In genomic region chrX:585115-585808, GRCh38 we compare ENCODE assay signal across 20 cellular contexts. TPM values are rescaled to one million over a fixed set of nuclear protein-coding genes. Genes with fewer than 3 reads are reported as not detected.
DNase-seq lines count a peak whose midpoint lies in the region; ATAC-seq and TF ChIP-seq lines count a peak whose summit lies in the region.
"Had no signal": no experiment of that assay in that cellular context is flagged by ENCODE, and none has a peak within 500 bp of the region (broad histone marks: within the 10 kb centered on the region; RNA-seq: fewer than 3 reads in every experiment).

No MANE protein-coding gene starts in this region.

- peak overlapping the region; percentile 80 for H3K4me3 Mint-ChIP-seq in HFFc6
- H3K4me3 Mint-ChIP-seq in stimulated activated effector memory CD8-positive, alpha-beta T cell treated with anti-CD3 and anti-CD28 coated beads, Interleukin-12 subunit alpha, Interleukin-12 subunit beta, amount 100 ng/mL, for 72 hours, result no peak overlapping the region
- H3K4me3 Mint-ChIP-seq in activated naive CD8-positive, alpha-beta T cell treated with anti-CD3 and anti-CD28 coated beads for 36 hours, result no peak overlapping the region
- H3K4me3 Mint-ChIP-seq: CD14-positive monocyte had no signal

- TF ChIP-seq CTCF in HFFc6 (IDR thresholded peaks at IDR 0.05), result no peak

- H3K36me3 ChIP-seq in ES-I3 (ENCODE audit: insufficient read depth, low read length), result no peaks in the 10 kb centered on the region

- peak; percentile 34 for ATAC-seq in stimulated activated effector memory CD8-positive, alpha-beta T cell treated with anti-CD3 and anti-CD28 coated beads, Interleukin-12 subunit alpha, Interleukin-12 subunit beta, amount 100 ng/mL, for 72 hours
- no peak for ATAC-seq in activated CD4-positive, CD25-positive, alpha-beta regulatory T cell treated with anti-CD3 and anti-CD28 coated beads, Interleukin-2, amount 50 U/mL, for 24 hours
- ATAC-seq: K562, Right ventricle myocardium inferior had no signal

- DNase-seq in HFFc6, result no peak
- DNase-seq in iPS-NIHi11 (ENCODE audit: low spot score), result peak; percentile 34
- DNase-seq in stimulated activated effector memory CD8-positive, alpha-beta T cell treated with anti-CD3 and anti-CD28 coated beads, Interleukin-12 subunit alpha, Interleukin-12 subunit beta, amount 100 ng/mL, for 72 hours (ENCODE audit: low spot score in 2 of 2), result peak in 1 of 2 donors; percentile 34
- no peak for DNase-seq in NCI-H2029 treated with DMSO at 0.1 percent for 48 hours (lab: John Stamatoyannopoulos, UW)
- no peak for DNase-seq in activated naive CD8-positive, alpha-beta T cell treated with anti-CD3 and anti-CD28 coated beads for 36 hours
- DNase-seq: DMS 273 treated with DMSO at 0.1 percent for 48 hours, DND-41, GDM1, GM23248, NCI-H1092 treated with DMSO at 0.1 percent for 48 hours, NCI-H146, NCI-H2081 had no signal

- no peaks in the 10 kb centered on the region for H3K4me1 ChIP-seq in ES-I3 (ENCODE audit: insufficient read depth, low read length)

- H3K9me3 ChIP-seq in ES-I3 (ENCODE audit: control insufficient read depth, insufficient read depth, low read length), result no peaks in the 10 kb centered on the region

- no peak overlapping the region for H3K27ac Mint-ChIP-seq in HFFc6
- no peak overlapping the region for H3K27ac Mint-ChIP-seq in stimulated activated effector memory CD8-positive, alpha-beta T cell treated with anti-CD3 and anti-CD28 coated beads, Interleukin-12 subunit alpha, Interleukin-12 subunit beta, amount 100 ng/mL, for 72 hours
- no peak overlapping the region for H3K27ac Mint-ChIP-seq in activated naive CD8-positive, alpha-beta T cell treated with anti-CD3 and anti-CD28 coated beads for 36 hours

- no peaks in the 10 kb centered on the region for H3K9me3 Mint-ChIP-seq in HFFc6
- peaks cover 10% of the 10 kb centered on the region for H3K9me3 Mint-ChIP-seq in stimulated activated effector memory CD8-positive, alpha-beta T cell treated with anti-CD3 and anti-CD28 coated beads, Interleukin-12 subunit alpha, Interleukin-12 subunit beta, amount 100 ng/mL, for 72 hours
- no peaks in the 10 kb centered on the region for H3K9me3 Mint-ChIP-seq in activated naive CD8-positive, alpha-beta T cell treated with anti-CD3 and anti-CD28 coated beads for 36 hours

- peaks cover 7% of the 10 kb centered on the region; the same call in 1 of the 2 replicates for H3K27me3 Mint-ChIP-seq in HFFc6 (ENCODE audit: insufficient read depth)
- H3K27me3 Mint-ChIP-seq in activated naive CD8-positive, alpha-beta T cell treated with anti-CD3 and anti-CD28 coated beads for 36 hours, result no peaks in the 10 kb centered on the region

- H3K4me1 Mint-ChIP-seq in HFFc6 (ENCODE audit: low read depth), result peaks cover 32% of the 10 kb centered on the region
- H3K4me1 Mint-ChIP-seq in stimulated activated effector memory CD8-positive, alpha-beta T cell treated with anti-CD3 and anti-CD28 coated beads, Interleukin-12 subunit alpha, Interleukin-12 subunit beta, amount 100 ng/mL, for 72 hours, result no peaks in the 10 kb centered on the region
- H3K4me1 Mint-ChIP-seq in activated naive CD8-positive, alpha-beta T cell treated with anti-CD3 and anti-CD28 coated beads for 36 hours, result no peaks in the 10 kb centered on the region
- H3K4me1 Mint-ChIP-seq: CD14-positive monocyte had no signal

- H3K9ac ChIP-seq in ES-I3 (ENCODE audit: low read depth, low read length), result peak overlapping the region; percentile 47; the same call in 1 of the 2 replicates
- H3K9ac ChIP-seq: GM23248 had no signal

- H3K36me3 Mint-ChIP-seq in HFFc6 (ENCODE audit: low read depth), result no peaks in the 10 kb centered on the region
- H3K36me3 Mint-ChIP-seq in stimulated activated effector memory CD8-positive, alpha-beta T cell treated with anti-CD3 and anti-CD28 coated beads, Interleukin-12 subunit alpha, Interleukin-12 subunit beta, amount 100 ng/mL, for 72 hours, result no peaks in the 10 kb centered on the region
- no peaks in the 10 kb centered on the region for H3K36me3 Mint-ChIP-seq in activated naive CD8-positive, alpha-beta T cell treated with anti-CD3 and anti-CD28 coated beads for 36 hours
- H3K36me3 Mint-ChIP-seq: CD14-positive monocyte had no signal

RNA-seq across cellular contexts. Expression of gene SHOX, which starts 45.3 kb away (rescaled TPM):
- 10 to 100 TPM; 27.1 to 41.8 (median 28.6) TPM for total RNA-seq in HFFc6 (2021; fragmentation: NEBNext Ultra II Directional; extraction: Animal tissue kit (Norgen Biotek cat#: 25700))
- not detected for total RNA-seq in activated naive CD8-positive, alpha-beta T cell treated with anti-CD3 and anti-CD28 coated beads for 36 hours
- total RNA-seq: GM23248, K562, NCI-H460, OCI-LY7, Right ventricle myocardium inferior, SK-MEL-5 had no signal

Comparison
In these comparisons a context has a peak if more than half of its experiments do, and no peak if none do; other contexts are left out.
1. RNA of gene SHOX, which starts 45.3 kb away (total RNA-seq): 27.1 to 41.8 TPM in HFFc6; not detected in activated naive CD8-positive, alpha-beta T cell treated with anti-CD3 and anti-CD28 coated beads for 36 hours; every median in the first group is over 10 times any median in the second.